In the genomic region with DNA sequence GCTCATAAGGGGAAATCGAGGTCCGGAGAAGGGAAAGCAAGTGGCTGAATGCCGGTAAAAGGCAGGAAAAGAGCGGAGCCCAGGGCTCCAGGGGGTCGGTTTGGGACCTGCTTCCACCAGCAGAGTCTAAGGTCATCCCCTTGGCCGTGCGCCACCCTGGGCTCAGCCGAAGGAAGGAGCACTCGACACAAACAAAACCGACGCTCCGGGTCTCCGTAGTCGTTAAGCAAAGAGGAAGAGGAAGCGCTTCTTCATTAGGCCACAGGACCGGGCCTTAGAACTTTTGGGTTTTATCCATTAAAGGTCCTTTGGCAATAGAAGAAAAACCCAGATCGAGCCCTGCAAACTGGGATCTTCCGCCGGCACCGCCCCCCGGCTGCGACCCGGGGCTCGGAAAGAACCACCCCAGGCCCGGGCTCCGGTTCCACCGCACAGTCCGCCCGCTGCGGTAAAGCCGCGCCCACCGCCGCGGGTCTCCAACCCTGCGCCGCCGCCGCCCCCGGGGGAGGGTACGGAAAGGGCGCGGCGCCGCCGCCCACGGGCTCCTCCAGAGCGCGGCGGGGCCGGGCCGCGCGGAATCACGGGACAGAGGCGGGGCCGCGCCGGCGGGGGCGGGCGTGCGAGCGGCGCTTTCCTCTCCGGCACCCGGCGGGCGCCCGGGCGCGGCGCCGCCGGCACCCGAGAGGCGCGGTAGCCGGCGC, we compare ENCODE assay signal across 9 cellular contexts. TPM values are rescaled to one million over a fixed set of nuclear protein-coding genes. Genes with fewer than 3 reads are reported as not detected.
DNase-seq lines count a peak whose midpoint lies in the region; ATAC-seq, FAIRE-seq and TF ChIP-seq lines count a peak whose summit lies in the region.
"Had no signal": no experiment of that assay in that cellular context is flagged by ENCODE, and none has a peak within 500 bp of the region (broad histone marks: within the 10 kb centered on the region; RNA-seq: fewer than 3 reads in every experiment).

A gene (plus strand): TSS at position 629 of the 701 bp plus-strand sequence. CDS start 189 bp downstream, outside the sequence.

- ATAC-seq in HG03442 (IDR thresholded peaks at IDR 0.05; ENCODE audit: unreplicated experiment) = peak; percentile 63

- H3K9ac ChIP-seq in NT2/D1 (ENCODE audit: insufficient read length, low read depth) = peak within 1 kb of the TSS; percentile 97
- peak within 1 kb of the TSS; percentile 84 for H3K9ac ChIP-seq in endothelial cell of umbilical vein (replicated peaks; ENCODE audit: extremely low read depth, insufficient read depth, low read length)

- peak within 1 kb of the TSS; percentile 60 for H2AFZ ChIP-seq in endothelial cell of umbilical vein (ENCODE audit: low read depth, low read length)

- dilution Hi-C loops in endothelial cell of umbilical vein (cut with MboI; ENCODE audit: extremely low pct_ligation_motif_present, low sequenced_read_pairs) = no loop called here

- intact Hi-C loops in endothelial cell of umbilical vein (cut with micrococcal nuclease) = loop anchor here (1.0 kb wide), 3 partner anchors 62 to 245 kb away; no protein-coding TSS in a partner anchor

- H3K4me3 ChIP-seq in NT2/D1 (ENCODE audit: insufficient read length, low read depth) (peak within 1 kb of the TSS; percentile 84), endothelial cell of umbilical vein (replicated peaks in 1 of 3; ENCODE audit: insufficient read depth in 1 of 3, low read depth in 1 of 3, low read length in 3 of 3) (peak within 1 kb of the TSS; percentile 83 to 90 (median 89))

- CTCF ChIA-PET in endothelial cell of umbilical vein (lab: Charles Lee) = interaction anchor here (1.3 to 3.4 kb wide), 8 partner anchors 8 to 246 kb away, joined by 3 to 20 read pairs (median 6); no protein-coding TSS in a partner anchor

- DNase-seq in GM19239 (ENCODE audit: insufficient read length, low spot score) (peak; percentile 86), NT2/D1 (ENCODE audit: low read depth, low spot score) (no peak), activated T-cell treated with anti-CD3 and anti-CD28 coated beads for 1 hour (ENCODE audit: low read depth) (peak; percentile 72), endothelial cell of umbilical vein (ENCODE audit: low read depth, low spot score) (peak; percentile 54), middle frontal gyrus (ENCODE audit: extremely low spot score, low spot score) (peak; percentile 71)
- peak; percentile 64 to 66 for DNase-seq in stimulated activated CD8-positive, alpha-beta memory T cell treated with anti-CD3 and anti-CD28 coated beads, Interleukin-2, amount 100 ng/mL, for 1 hour (ENCODE audit: low read depth in 2 of 2)

- peaks cover 7% of the 10 kb centered on the region for H3K27me3 ChIP-seq in NT2/D1 (ENCODE audit: insufficient read depth, insufficient read length)
- no peaks in the 10 kb centered on the region for H3K27me3 ChIP-seq in endothelial cell of umbilical vein (ENCODE audit: control insufficient read depth in 2 of 2, insufficient read depth in 2 of 2, low read length in 2 of 2)

- POLR2A ChIA-PET in endothelial cell of umbilical vein (lab: Charles Lee) = no interaction called here

- no peaks in the 10 kb centered on the region for H3K4me1 ChIP-seq in NT2/D1 (ENCODE audit: insufficient read depth, insufficient read length)
- peaks cover 10% of the 10 kb centered on the region for H3K4me1 ChIP-seq in endothelial cell of umbilical vein (ENCODE audit: control insufficient read depth, extremely low read depth, insufficient read depth, low read length)

- TF ChIP-seq CTCF in C4-2B (conservative IDR thresholded peaks at IDR 0.05) = no peak
- TF ChIP-seq CTCF in endothelial cell of umbilical vein (IDR thresholded peaks at IDR 0.05; ENCODE audit: extremely low read depth in 1 of 2, insufficient read depth in 1 of 2, low read depth in 1 of 2, low read length in 2 of 2) = no peak

- peak within 1 kb of the TSS; percentile 90 for H3K4me2 ChIP-seq in endothelial cell of umbilical vein (ENCODE audit: insufficient read depth, low read length)

- no TSS peak for BruUV-seq in endothelial cell of umbilical vein (replicated peaks; lab: Mats Ljungman, UMichigan)

- no peaks in the 10 kb centered on the region for H3K9me3 ChIP-seq in NT2/D1 (ENCODE audit: insufficient read depth, low read length)
- no peaks in the 10 kb centered on the region for H3K9me3 ChIP-seq in endothelial cell of umbilical vein (replicated peaks; ENCODE audit: control insufficient read depth, insufficient read depth, low read length)

- no peaks in the 10 kb centered on the region for H4K20me1 ChIP-seq in endothelial cell of umbilical vein (replicated peaks; ENCODE audit: control insufficient read depth, extremely low read depth, insufficient read depth, low read length)

- H3K9me1 ChIP-seq in endothelial cell of umbilical vein (replicated peaks; ENCODE audit: control insufficient read depth, extremely low read depth, insufficient read depth, low read length) = no peaks in the 10 kb centered on the region

- TF ChIP-seq POLR2A in endothelial cell of umbilical vein (IDR thresholded peaks at IDR 0.05; ENCODE audit: low read depth, low read length) = peak; percentile 54

- FAIRE-seq in GM19239 (lab: Jason Lieb, UNC) (peak; percentile 79), endothelial cell of umbilical vein (lab: Jason Lieb, UNC) (no peak)
- FAIRE-seq: endometrium had no signal

- H3K36me3 ChIP-seq in NT2/D1 (ENCODE audit: insufficient read depth, insufficient read length, low read length) (peaks cover 32% of the 10 kb centered on the region), endothelial cell of umbilical vein (ENCODE audit: control insufficient read depth in 2 of 2, extremely low read depth in 1 of 2, insufficient read depth in 2 of 2, low read length in 2 of 2) (peaks cover 0 to 4% of the 10 kb centered on the region in 2 experiments)

- H3K79me2 ChIP-seq in endothelial cell of umbilical vein (ENCODE audit: control insufficient read depth, insufficient read depth, low read length) = peaks cover 37% of the 10 kb centered on the region

- H3K27ac ChIP-seq in C4-2B (peak within 1 kb of the TSS; percentile 87), endothelial cell of umbilical vein (ENCODE audit: insufficient read depth, low read depth, low read length) (peak within 1 kb of the TSS; percentile 71)

TF ChIP-seq in endothelial cell of umbilical vein, 7 proteins besides CTCF, POLR2A, EP300 and RAD21:
- TF ChIP-seq POLR2AphosphoS5 (IDR thresholded peaks at IDR 0.05; ENCODE audit: insufficient read depth, low read depth, low read length) (peak; percentile 77), JUN (IDR thresholded peaks at IDR 0.05; ENCODE audit: borderline replicate concordance, insufficient read depth, insufficient read length, low read depth) (no peak)

RNA-seq across cellular contexts. Expression of the gene that starts here (rescaled TPM):
- total RNA-seq in endothelial cell of umbilical vein = 66.8 and 71.0 TPM in 2 replicates
- 17.9 and 21.9 TPM in 2 replicates for polyA plus RNA-seq in endothelial cell of umbilical vein
- 22.7 and 23.9 TPM in 2 replicates for polyA plus RNA-seq in endothelial cell of umbilical vein (2011; cell fraction: cytosol; rRNA removed)
- polyA plus RNA-seq in endothelial cell of umbilical vein (2011; cell fraction: nucleus; rRNA removed) = 34.9 and 40.9 TPM in 2 replicates
- 52.1 and 63.9 TPM in 2 replicates for polyA plus RNA-seq in endothelial cell of umbilical vein (2012)
- polyA minus RNA-seq in endothelial cell of umbilical vein = 54.3 and 59.0 TPM in 2 replicates
- polyA minus RNA-seq in endothelial cell of umbilical vein (2011; cell fraction: cytosol; rRNA and poly(A)+ RNA removed) = 30.0 TPM
- 20.8 and 32.0 TPM in 2 replicates for polyA minus RNA-seq in endothelial cell of umbilical vein (2011; cell fraction: nucleus; rRNA and poly(A)+ RNA removed)
